2 cellular contexts compared by ENCODE assay signal in genomic region chr19:5959260-5960004, GRCh38.
TF ChIP-seq lines count a peak whose summit lies in the region.

No MANE protein-coding gene starts in this region.

TF ChIP-seq in IMR-90, 13 proteins besides CTCF, POLR2A, EP300 and RAD21:
- TF ChIP-seq MAZ (IDR thresholded peaks at IDR 0.05; ENCODE audit: borderline replicate concordance, low read depth, low read length) = no peak
TF ChIP-seq in IMR-90: peak in this region for 0.

TF ChIP-seq in H1, 55 proteins besides CTCF, POLR2A, EP300 and RAD21:
- TF ChIP-seq CREB1 (IDR thresholded peaks at IDR 0.05) (no peak), KDM5A (IDR thresholded peaks at IDR 0.05; ENCODE audit: low read length) (no peak), SIX5 (IDR thresholded peaks at IDR 0.05; ENCODE audit: low read depth, low read length) (no peak), ZNF274 (IDR thresholded peaks at IDR 0.05; ENCODE audit: borderline replicate concordance, extremely low read depth, low read length) (no peak), RNF2 (IDR thresholded peaks at IDR 0.05; ENCODE audit: borderline replicate concordance, low read depth, low read length, missing control alignments, poor library complexity, severe bottlenecking) (no peak), KDM1A (IDR thresholded peaks at IDR 0.05; ENCODE audit: borderline replicate concordance, low read length) (no peak), GABPA (IDR thresholded peaks at IDR 0.05; ENCODE audit: borderline replicate concordance, insufficient read depth, low read length) (no peak), EZH2 (IDR thresholded peaks at IDR 0.05; ENCODE audit: low read depth, low read length, severe bottlenecking) (no peak), MAFK (IDR thresholded peaks at IDR 0.05; ENCODE audit: low read depth, low read length) (no peak), SRF (IDR thresholded peaks at IDR 0.05; ENCODE audit: low read depth, low read length) (no peak), BCL11A (IDR thresholded peaks at IDR 0.05; ENCODE audit: low read depth in 2 of 2, low read length in 2 of 2) (no peak), JUN (IDR thresholded peaks at IDR 0.05; ENCODE audit: low read depth, low read length) (no peak)
